ENCODE assay signal across 27 cellular contexts in the genomic region with DNA sequence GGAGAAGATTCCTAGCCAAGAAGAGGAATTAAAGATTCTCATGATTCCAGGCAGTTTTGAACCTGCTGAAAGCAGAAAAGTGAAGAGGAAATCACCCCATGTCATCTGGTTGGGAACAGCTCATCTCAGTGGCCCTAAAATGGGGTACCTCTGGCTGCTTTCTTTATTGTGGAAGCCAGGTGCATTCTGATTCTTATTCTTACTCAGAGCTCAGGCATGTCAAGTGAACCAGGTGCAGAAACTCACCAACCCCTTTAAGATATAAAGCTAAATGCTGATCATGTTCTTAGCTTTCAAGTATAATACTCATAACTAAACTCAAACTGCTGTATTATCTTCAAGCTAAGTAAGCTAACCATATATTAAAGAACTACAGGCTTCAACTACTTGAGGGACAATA.
"Had no signal": no experiment of that assay in that cellular context is flagged by ENCODE, and none has a peak within 500 bp of the region (broad histone marks: within the 10 kb centered on the region; RNA-seq: fewer than 3 reads in every experiment).

No MANE protein-coding gene starts in this region.

- DNase-seq: activated B cell treated with CpG ODN at 0.5 μM for 24 hours; activated CD4-positive, alpha-beta T cell treated with anti-CD3 and anti-CD28 coated beads for 48 hours; activated CD4-positive, alpha-beta T cell treated with anti-CD3 and anti-CD28 coated beads, Interleukin-2, amount 50 U/mL, for 1 hour; activated CD4-positive, alpha-beta T cell treated with anti-CD3 and anti-CD28 coated beads, Interleukin-2, amount 50 U/mL, for 48 hours; activated CD8-positive, alpha-beta memory T cell treated with anti-CD3 and anti-CD28 coated beads for 24 hours; activated CD8-positive, alpha-beta T cell treated with anti-CD3 and anti-CD28 coated beads for 36 hours; activated effector memory CD4-positive, alpha-beta T cell treated with Interleukin-2 at 50 U/mL for 16 hours; activated gamma-delta T cell treated with Interleukin-2 at 50 U/mL for 16 hours; activated naive CD4-positive, alpha-beta T cell treated with anti-CD3 and anti-CD28 coated beads, Interleukin-2, amount 50 U/mL, for 16 hours; activated naive CD4-positive, alpha-beta T cell treated with Interleukin-2 at 50 U/mL for 16 hours; activated T-cell treated with anti-CD3 and anti-CD28 coated beads, Interleukin-2, amount 50 U/mL, for 4 hours; amniotic stem cell; anterior cingulate cortex; brain microvascular endothelial cell; dorsolateral prefrontal cortex; effector memory CD4-positive, alpha-beta T cell; endodermal cell; erythroblast; foreskin melanocyte; T-helper 17 cell; T1000; WERI-Rb-1 had no signal

- ATAC-seq: activated CD4-positive, CD25-positive, alpha-beta regulatory T cell treated with anti-CD3 and anti-CD28 coated beads, Interleukin-2, amount 50 U/mL, for 24 hours; activated CD8-positive, alpha-beta T cell treated with anti-CD3 and anti-CD28 coated beads for 36 hours; activated T-cell treated with anti-CD3 and anti-CD28 coated beads, Interleukin-2, amount 50 U/mL, for 4 hours; activated T-helper 17 cell treated with anti-CD3 and anti-CD28 coated beads, Interleukin-2, amount 50 U/mL, for 72 hours; gastroesophageal sphincter; T-helper 17 cell had no signal

- H3K4me3 ChIP-seq: coronary artery, dorsolateral prefrontal cortex, esophagus muscularis mucosa, gastroesophageal sphincter had no signal
